ENCODE assay signal across 1 cellular context in genomic region chr14:96461950-96462798, GRCh38.
A peak's percentile ranks its signal among the peaks of the same experiment; 100 is the strongest.
TF ChIP-seq lines count a peak whose summit lies in the region.

No MANE protein-coding gene starts in this region.

TF ChIP-seq in HepG2, 621 proteins besides CTCF, POLR2A, EP300 and RAD21 (continued from another document and continues in another):
- TF ChIP-seq ZNF318 (CRISPR knock-in tag; IDR thresholded peaks at IDR 0.05) = no peak
- TF ChIP-seq HHEX (CRISPR knock-in tag; IDR thresholded peaks at IDR 0.05) = peak; percentile 48; the same call in 1 of the 2 replicates
- TF ChIP-seq, protein P1, sequence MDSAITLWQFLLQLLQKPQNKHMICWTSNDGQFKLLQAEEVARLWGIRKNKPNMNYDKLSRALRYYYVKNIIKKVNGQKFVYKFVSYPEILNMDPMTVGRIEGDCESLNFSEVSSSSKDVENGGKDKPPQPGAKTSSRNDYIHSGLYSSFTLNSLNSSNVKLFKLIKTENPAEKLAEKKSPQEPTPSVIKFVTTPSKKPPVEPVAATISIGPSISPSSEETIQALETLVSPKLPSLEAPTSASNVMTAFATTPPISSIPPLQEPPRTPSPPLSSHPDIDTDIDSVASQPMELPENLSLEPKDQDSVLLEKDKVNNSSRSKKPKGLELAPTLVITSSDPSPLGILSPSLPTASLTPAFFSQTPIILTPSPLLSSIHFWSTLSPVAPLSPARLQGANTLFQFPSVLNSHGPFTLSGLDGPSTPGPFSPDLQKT (CRISPR knock-in tag; IDR thresholded peaks at IDR 0.05; ENCODE audit: borderline replicate concordance) = no peak
- TF ChIP-seq ZKSCAN1 (IDR thresholded peaks at IDR 0.05; ENCODE audit: low read length) = 0 out of 2 replicates have a peak, but pooled peaks have one; percentile 20
- peak; percentile 76; the same call in 1 of the 2 replicates for TF ChIP-seq DPF2 (CRISPR knock-in tag; IDR thresholded peaks at IDR 0.05; ENCODE audit: borderline replicate concordance, low read depth)
- TF ChIP-seq POGK (CRISPR knock-in tag; conservative IDR thresholded peaks at IDR 0.05) = 0 out of 2 replicates have a peak, but pooled peaks have one; percentile 19
- TF ChIP-seq ZBTB4 (CRISPR knock-in tag; IDR thresholded peaks at IDR 0.05; ENCODE audit: borderline replicate concordance) = no peak
- peak; percentile 46; the same call in 1 of the 2 replicates for TF ChIP-seq RFXAP (CRISPR knock-in tag; IDR thresholded peaks at IDR 0.05; ENCODE audit: borderline replicate concordance)
- no peak for TF ChIP-seq HCFC1 (IDR thresholded peaks at IDR 0.05; ENCODE audit: low read depth, low read length)
- TF ChIP-seq IRX3 (CRISPR knock-in tag; IDR thresholded peaks at IDR 0.05; ENCODE audit: borderline replicate concordance, low read depth) = no peak
- no peak for TF ChIP-seq ZNF850 (CRISPR knock-in tag; conservative IDR thresholded peaks at IDR 0.05)
- no peak for TF ChIP-seq HNRNPLL (IDR thresholded peaks at IDR 0.05; ENCODE audit: low read depth, low read length, poor library complexity, severe bottlenecking)
- TF ChIP-seq ZBTB46 (CRISPR knock-in tag; IDR thresholded peaks at IDR 0.05; ENCODE audit: borderline replicate concordance) = no peak
- TF ChIP-seq ZNF354B (CRISPR knock-in tag; IDR thresholded peaks at IDR 0.05) = no peak
- no peak for TF ChIP-seq ZBTB38 (CRISPR knock-in tag; IDR thresholded peaks at IDR 0.05)
- no peak for TF ChIP-seq NFAT5 (CRISPR knock-in tag; IDR thresholded peaks at IDR 0.05)
- TF ChIP-seq ZNF639 (CRISPR knock-in tag; conservative IDR thresholded peaks at IDR 0.05) = no peak
- TF ChIP-seq, protein P2, sequence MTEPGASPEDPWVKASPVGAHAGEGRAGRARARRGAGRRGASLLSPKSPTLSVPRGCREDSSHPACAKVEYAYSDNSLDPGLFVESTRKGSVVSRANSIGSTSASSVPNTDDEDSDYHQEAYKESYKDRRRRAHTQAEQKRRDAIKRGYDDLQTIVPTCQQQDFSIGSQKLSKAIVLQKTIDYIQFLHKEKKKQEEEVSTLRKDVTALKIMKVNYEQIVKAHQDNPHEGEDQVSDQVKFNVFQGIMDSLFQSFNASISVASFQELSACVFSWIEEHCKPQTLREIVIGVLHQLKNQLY (CRISPR knock-in tag; IDR thresholded peaks at IDR 0.05) = peak; percentile 54
- no peak for TF ChIP-seq AKAP8 (CRISPR knock-in tag; IDR thresholded peaks at IDR 0.05)
- no peak for TF ChIP-seq HOXA9 (CRISPR knock-in tag; IDR thresholded peaks at IDR 0.05; ENCODE audit: borderline replicate concordance)
- no peak for TF ChIP-seq ZNF3 (CRISPR knock-in tag; IDR thresholded peaks at IDR 0.05)
- TF ChIP-seq ZNF558 (CRISPR knock-in tag; IDR thresholded peaks at IDR 0.05; ENCODE audit: borderline replicate concordance) = no peak
- no peak for TF ChIP-seq IRF1 (CRISPR knock-in tag; IDR thresholded peaks at IDR 0.05; ENCODE audit: low read depth)
- no peak for TF ChIP-seq RFX5 (IDR thresholded peaks at IDR 0.05; ENCODE audit: low read depth, low read length)
- no peak for TF ChIP-seq NRL (CRISPR knock-in tag; IDR thresholded peaks at IDR 0.05; ENCODE audit: borderline replicate concordance)
- no peak for TF ChIP-seq CC2D1A (CRISPR knock-in tag; IDR thresholded peaks at IDR 0.05)
- TF ChIP-seq WIZ (CRISPR knock-in tag; IDR thresholded peaks at IDR 0.05) = no peak
- no peak for TF ChIP-seq ZC3H4 (CRISPR knock-in tag; IDR thresholded peaks at IDR 0.05; ENCODE audit: borderline replicate concordance)
